Comparison of ENCODE assay signal across 27 cellular contexts in the genomic region with DNA sequence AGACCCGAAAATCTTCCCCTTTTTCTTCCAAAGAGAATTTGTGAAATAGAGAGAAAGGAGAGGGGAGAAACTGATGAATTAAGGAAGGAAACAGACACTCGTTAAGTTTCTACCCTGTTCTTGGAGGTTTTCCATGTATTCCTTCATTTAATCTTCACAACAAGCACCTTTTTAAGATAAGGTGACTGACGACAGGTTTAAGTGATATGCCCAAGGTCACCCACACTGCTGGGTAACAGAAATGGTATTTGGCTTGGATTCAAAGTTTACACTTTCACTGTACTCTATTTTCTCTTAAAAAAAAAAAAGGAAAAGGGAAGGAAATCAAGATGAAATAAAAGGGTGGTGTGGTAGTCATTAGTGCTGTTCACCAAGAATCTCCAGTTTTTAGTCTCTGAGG. TPM values are rescaled to one million over a fixed set of nuclear protein-coding genes. Genes with fewer than 3 reads are reported as not detected.
"Had no signal": no experiment of that assay in that cellular context is flagged by ENCODE, and none has a peak within 500 bp of the region (broad histone marks: within the 10 kb centered on the region; RNA-seq: fewer than 3 reads in every experiment).

No MANE protein-coding gene starts in this region.

- DNase-seq: naive thymus-derived CD4-positive, alpha-beta T cell; natural killer cell; occipital lobe; ovary; retina; right cardiac atrium; stimulated activated CD4-positive, alpha-beta T cell treated with anti-CD3 and anti-CD28 coated beads, Interleukin-15, amount 100 ng/mL, for 24 hours; stimulated activated CD4-positive, alpha-beta T cell treated with anti-CD3 and anti-CD28 coated beads, Interleukin-2, amount 100 ng/mL, for 24 hours; stimulated activated CD4-positive, alpha-beta T cell treated with anti-CD3 and anti-CD28 coated beads, Interleukin-2, amount 100 ng/mL, for 48 hours; stimulated activated CD4-positive, alpha-beta T cell treated with anti-CD3 and anti-CD28 coated beads, Interleukin-4, amount 100 ng/mL, for 24 hours; stimulated activated naive B cell treated with anti-CD40 and anti-IgM and Interleukin-4, amounts not matched to agents 10 μg/mL and 1 μg/mL and 100 μg/mL, for 72 hours; stimulated activated naive CD4-positive, alpha-beta T cell treated with Interleukin-2 at 50 U/mL for 16 hours; substantia nigra; testis; tibial artery; transverse colon; upper lobe of right lung; uterus had no signal

- H3K4me2 ChIP-seq: neural progenitor cell had no signal

- H3K9me3 ChIP-seq: ovary, prostate gland, suprapubic skin, testis, tibial artery, transverse colon, upper lobe of right lung, uterus had no signal

- H2AFZ ChIP-seq: neural progenitor cell had no signal

- H3K9ac ChIP-seq: neural progenitor cell had no signal

- H3K27me3 ChIP-seq: neural progenitor cell, ovary, suprapubic skin, testis, tibial artery, transverse colon, upper lobe of right lung, uterus had no signal

- H3K27ac ChIP-seq: neural progenitor cell, ovary, prostate gland, skin epidermis, suprapubic skin, testis, tibial artery, transverse colon, upper lobe of right lung, uterus had no signal

- H3K4me1 ChIP-seq: prostate gland, suprapubic skin, testis, tibial artery, upper lobe of right lung, uterus had no signal

- H3K36me3 ChIP-seq: neural progenitor cell, ovary, prostate gland, suprapubic skin, tibial artery, transverse colon, upper lobe of right lung, uterus had no signal

- H3K4me3 ChIP-seq: neural progenitor cell, ovary, prostate gland, skin epidermis, suprapubic skin, testis, tibial artery, transverse colon, upper lobe of right lung, uterus had no signal

- ATAC-seq: naive thymus-derived CD4-positive, alpha-beta T cell; natural killer cell; right cardiac atrium; sciatic nerve; stimulated activated effector memory CD8-positive, alpha-beta T cell treated with anti-CD3 and anti-CD28 coated beads, Interleukin-12 subunit alpha, Interleukin-12 subunit beta, amount 100 ng/mL, for 72 hours; stimulated activated naive B cell treated with anti-CD40 and anti-IgM and Interleukin-4, amounts not matched to agents 10 μg/mL and 1 μg/mL and 100 μg/mL, for 72 hours; upper lobe of right lung had no signal

RNA-seq across cellular contexts. Expression of a gene that starts 33.5 kb away (rescaled TPM):
- total RNA-seq: naive thymus-derived CD4-positive, alpha-beta T cell; natural killer cell; osteoblast; posterior vena cava; pulmonary artery endothelial cell; right cardiac atrium had no signal
- polyA plus RNA-seq: naive thymus-derived CD4-positive, alpha-beta T cell had no signal
